ENCODE assay signal across 15 cellular contexts in the genomic region with DNA sequence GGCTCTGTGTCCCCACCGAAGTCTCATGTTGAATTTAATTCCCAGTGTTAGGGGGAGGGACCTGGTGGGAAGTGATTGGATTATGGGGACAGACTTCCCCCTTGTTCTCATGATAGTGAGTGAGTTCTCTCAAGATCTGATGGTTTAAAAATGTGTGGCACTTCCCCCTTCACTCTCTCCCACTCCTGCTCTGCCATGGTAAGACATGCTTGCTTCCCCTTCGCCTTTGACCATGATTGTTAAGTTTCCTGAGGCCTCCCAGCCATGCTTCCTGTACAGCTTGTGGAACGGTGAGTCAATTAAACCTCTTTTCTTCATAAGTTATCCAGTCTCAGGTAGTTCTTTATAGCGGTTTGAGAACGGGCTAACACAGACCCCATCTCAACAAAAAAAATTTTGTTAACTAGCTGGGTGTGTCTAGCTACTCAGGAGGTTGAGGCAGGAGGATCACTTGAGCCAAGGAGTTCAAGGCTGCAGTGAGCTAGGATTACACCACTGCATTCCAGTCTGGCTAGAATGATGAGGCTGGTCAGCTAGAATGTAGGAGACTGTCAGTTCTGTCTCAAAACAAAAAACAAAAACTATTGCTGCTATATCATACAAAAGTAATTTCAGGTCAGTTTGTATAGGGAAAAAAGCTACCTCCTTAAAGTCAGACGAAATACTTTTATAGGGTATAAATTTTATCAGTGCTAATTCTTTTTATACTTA. TPM values are rescaled to one million over a fixed set of nuclear protein-coding genes. Genes with fewer than 3 reads are reported as not detected.
DNase-seq lines count a peak whose midpoint lies in the region; ATAC-seq and TF ChIP-seq lines count a peak whose summit lies in the region.
"Had no signal": no experiment of that assay in that cellular context is flagged by ENCODE, and none has a peak within 500 bp of the region (broad histone marks: within the 10 kb centered on the region; RNA-seq: fewer than 3 reads in every experiment).

No MANE protein-coding gene starts in this region.

- H3K36me3 ChIP-seq in adipocyte (ENCODE audit: control insufficient read depth, insufficient read depth, low read length, severe bottlenecking) (peaks cover 36% of the 10 kb centered on the region), osteoblast (ENCODE audit: insufficient read depth, low read length) (peaks cover 23% of the 10 kb centered on the region), uterus (no peaks in the 10 kb centered on the region), heart right ventricle (peaks cover 0 to 70% (median 7%) of the 10 kb centered on the region in 9 donors)

- H2AFZ ChIP-seq in osteoblast (ENCODE audit: low read length), result no peak overlapping the region

- H3K4me3 Mint-ChIP-seq in activated CD4-positive, alpha-beta T cell treated with anti-CD3 and anti-CD28 coated beads for 36 hours, result no peak overlapping the region

- DNase-seq in activated CD4-positive, alpha-beta T cell treated with anti-CD3 and anti-CD28 coated beads for 36 hours, result no peak
- no peak for DNase-seq in activated CD4-positive, alpha-beta T cell treated with anti-CD3 and anti-CD28 coated beads for 48 hours
- DNase-seq in NOMO-1 (lab: John Stamatoyannopoulos, UW; ENCODE audit: unreplicated experiment in 2 of 2), result peak; percentile 32 to 64
- DNase-seq in adipocyte (ENCODE audit: low read depth), result peak; percentile 19
- no peak for DNase-seq in osteoblast (ENCODE audit: insufficient read length, low spot score, missing footprints)
- DNase-seq in activated CD8-positive, alpha-beta memory T cell treated with anti-CD3 and anti-CD28 coated beads, Interleukin-2, amount 50 U/mL, for 48 hours, result no peak
- DNase-seq in uterus, result no peak
- no peak for DNase-seq in heart right ventricle
- DNase-seq: activated CD4-positive, CD25-positive, alpha-beta regulatory T cell treated with anti-CD3 and anti-CD28 coated beads, Interleukin-2, amount 50 U/mL, for 72 hours; activated effector memory CD4-positive, alpha-beta T cell treated with anti-CD3 and anti-CD28 coated beads, Interleukin-2, amount 50 U/mL, for 16 hours; caudate nucleus; hypothalamus; NCI-H187; tibial artery had no signal

- H3K9me3 Mint-ChIP-seq in activated CD4-positive, alpha-beta T cell treated with anti-CD3 and anti-CD28 coated beads for 36 hours (ENCODE audit: low read depth), result no peaks in the 10 kb centered on the region

- H3K4me3 ChIP-seq in adipocyte (ENCODE audit: low read length), result no peak overlapping the region
- H3K4me3 ChIP-seq in osteoblast (ENCODE audit: insufficient read depth, low read length), result no peak overlapping the region
- H3K4me3 ChIP-seq in uterus, result no peak overlapping the region
- H3K4me3 ChIP-seq in heart right ventricle, result no peak overlapping the region
- H3K4me3 ChIP-seq: K562, tibial artery had no signal

- H4K20me1 ChIP-seq in osteoblast (ENCODE audit: insufficient read depth, low read length), result no peaks in the 10 kb centered on the region

- H3K9ac ChIP-seq in adipocyte (ENCODE audit: low read length), result no peak overlapping the region

- no peak for TF ChIP-seq POLR2A in uterus (IDR thresholded peaks at IDR 0.05)

- H3K27me3 ChIP-seq in adipocyte (replicated peaks; ENCODE audit: control insufficient read depth, insufficient read depth, low read length) (no peaks in the 10 kb centered on the region), osteoblast (ENCODE audit: insufficient read depth, low read length) (no peaks in the 10 kb centered on the region), uterus (no peaks in the 10 kb centered on the region), heart right ventricle (no peaks in the 10 kb centered on the region)
- H3K27me3 ChIP-seq: tibial artery had no signal

- peaks cover 44% of the 10 kb centered on the region for H3K4me1 Mint-ChIP-seq in activated CD4-positive, alpha-beta T cell treated with anti-CD3 and anti-CD28 coated beads for 36 hours

- H3K79me2 ChIP-seq in osteoblast (ENCODE audit: insufficient read depth, low read length), result no peaks in the 10 kb centered on the region

- no peak overlapping the region for H3K4me2 ChIP-seq in osteoblast (ENCODE audit: insufficient read depth, low read length)

- CTCF ChIA-PET in activated CD4-positive, alpha-beta T cell treated with anti-CD3 and anti-CD28 coated beads for 36 hours (lab: Charles Lee), result interaction anchor here (0.9 to 2.7 kb wide), 7 partner anchors 9 to 667 kb away, joined by 3 to 9 read pairs (median 4); no protein-coding TSS in a partner anchor

- H3K27me3 Mint-ChIP-seq in activated CD4-positive, alpha-beta T cell treated with anti-CD3 and anti-CD28 coated beads for 36 hours, result no peaks in the 10 kb centered on the region

- TF ChIP-seq CTCF in osteoblast (IDR thresholded peaks at IDR 0.05; ENCODE audit: extremely low read depth, low read depth, low read length) (no peak), uterus (IDR thresholded peaks at IDR 0.05) (no peak), heart right ventricle (IDR thresholded peaks at IDR 0.05) (no peak)

- peak overlapping the region; percentile 58 for H3K27ac Mint-ChIP-seq in activated CD4-positive, alpha-beta T cell treated with anti-CD3 and anti-CD28 coated beads for 36 hours

- H3K4me1 ChIP-seq in adipocyte (ENCODE audit: control insufficient read depth, insufficient read depth, low read length) (peaks cover 10% of the 10 kb centered on the region), osteoblast (ENCODE audit: insufficient read depth, low read length) (peaks cover 3% of the 10 kb centered on the region), uterus (no peaks in the 10 kb centered on the region), heart right ventricle (peaks cover 0 to 22% (median 4%) of the 10 kb centered on the region in 9 donors)
- H3K4me1 ChIP-seq: tibial artery had no signal

- WGBS in heart right ventricle, 2 donors, result 74 to 79% methylated on average over 6 of the region's 6 CpGs

- POLR2A ChIA-PET in activated CD4-positive, alpha-beta T cell treated with anti-CD3 and anti-CD28 coated beads for 36 hours (lab: Charles Lee), result no interaction called here

- H3K9me3 ChIP-seq in adipocyte (ENCODE audit: control insufficient read depth, low read length) (no peaks in the 10 kb centered on the region), osteoblast (ENCODE audit: low read depth, low read length) (no peaks in the 10 kb centered on the region), uterus (no peaks in the 10 kb centered on the region), heart right ventricle (no peaks in the 10 kb centered on the region)
- H3K9me3 ChIP-seq: tibial artery had no signal

- intact Hi-C loops in activated CD4-positive, alpha-beta T cell treated with anti-CD3 and anti-CD28 coated beads for 36 hours (cut with DNase I, micrococcal nuclease), result loop anchor here in 1 of 2 experiments (5.0 kb wide), 3 partner anchors 332 to 1032 kb away; no protein-coding TSS in a partner anchor
- intact Hi-C loops in uterus (cut with DNase I; ENCODE audit: low total_unique reads) (no loop called here), heart right ventricle (cut with DNase I) (no loop called here)

- peaks cover 34% of the 10 kb centered on the region for H3K36me3 Mint-ChIP-seq in activated CD4-positive, alpha-beta T cell treated with anti-CD3 and anti-CD28 coated beads for 36 hours (ENCODE audit: low read depth)

- no peak for ATAC-seq in activated CD4-positive, alpha-beta T cell treated with anti-CD3 and anti-CD28 coated beads for 36 hours
- no peak for ATAC-seq in heart right ventricle
- ATAC-seq: K562 had no signal

- H3K27ac ChIP-seq in osteoblast (ENCODE audit: low read depth, low read length), result peak overlapping the region; percentile 27
- H3K27ac ChIP-seq in uterus, result no peak overlapping the region
- H3K27ac ChIP-seq in heart right ventricle, result peak overlapping the region in 1 of 10 donors; percentile 13
- H3K27ac ChIP-seq: tibial artery had no signal

RNA-seq across cellular contexts. Expression of gene ATAD1, which starts 57.7 kb away (rescaled TPM):
- total RNA-seq in activated CD4-positive, alpha-beta T cell treated with anti-CD3 and anti-CD28 coated beads for 36 hours, result 10 to 100 TPM; 34.2 to 46.8 TPM
- total RNA-seq in osteoblast (43.8 and 43.9 TPM in 2 replicates), uterus (10 to 100 TPM; 13.8 to 69.9 (median 31.5) TPM), heart right ventricle (100 to 1,000 TPM in 5 of 10 donors, 10 to 100 TPM in 5; 90.4 to 147 (median 100) TPM)
- 10 to 100 TPM; 18.4 to 27.5 TPM for polyA plus RNA-seq in heart right ventricle

Comparison
In these comparisons a context has a peak if more than half of its experiments do, and no peak if none do; other contexts are left out.
1. DNase-seq: peak in NOMO-1 (2 of 2) and adipocyte (single experiment); none in activated CD4-positive, alpha-beta T cell treated with anti-CD3 and anti-CD28 coated beads for 36 hours (single experiment), activated CD4-positive, alpha-beta T cell treated with anti-CD3 and anti-CD28 coated beads for 48 hours (single experiment), osteoblast (single experiment), activated CD8-positive, alpha-beta memory T cell treated with anti-CD3 and anti-CD28 coated beads, Interleukin-2, amount 50 U/mL, for 48 hours (single experiment), uterus (0 of 2) and heart right ventricle (0 of 2).